ENCODE assay signal across 8 cellular contexts in the genomic region with DNA sequence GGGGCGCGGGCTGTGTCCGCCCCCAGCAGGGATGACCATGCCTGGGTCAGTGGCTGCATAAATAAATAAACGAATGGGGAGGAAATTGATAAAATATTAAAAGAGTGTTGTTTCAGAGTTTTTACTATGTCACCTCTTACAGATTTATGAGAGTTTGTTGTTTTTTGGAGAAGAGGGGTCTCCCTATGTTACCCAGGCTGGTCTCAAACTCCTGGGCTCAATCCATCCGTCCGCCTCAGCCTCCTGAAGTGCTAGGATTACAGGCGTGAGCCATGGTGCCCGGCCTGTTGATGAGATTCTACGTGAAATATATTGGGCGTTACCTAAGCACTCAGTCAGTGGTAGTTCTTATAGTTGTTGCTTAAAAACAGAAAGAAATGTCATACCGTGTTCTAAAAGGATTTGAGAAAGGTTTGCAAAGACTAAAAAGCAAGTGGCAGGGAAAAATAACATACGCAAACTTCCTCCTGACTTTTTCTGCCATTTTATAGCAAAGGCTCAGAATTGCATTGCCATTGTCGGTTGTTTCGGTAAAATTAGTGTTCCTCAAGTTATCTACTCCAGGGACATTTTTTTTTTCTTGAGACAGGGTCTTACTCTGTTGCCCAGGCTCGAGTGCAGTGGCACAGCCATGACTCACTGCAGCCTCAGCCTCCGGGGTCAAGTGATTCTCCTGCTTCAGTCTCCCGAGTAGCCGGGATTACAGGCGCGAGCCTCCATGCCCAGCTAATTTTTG. TPM values are rescaled to one million over a fixed set of nuclear protein-coding genes. Genes with fewer than 3 reads are reported as not detected.
A peak's percentile ranks its signal among the peaks of the same experiment; 100 is the strongest.
DNase-seq lines count a peak whose midpoint lies in the region; ATAC-seq, FAIRE-seq and TF ChIP-seq lines count a peak whose summit lies in the region.

No MANE protein-coding gene starts in this region.

- no peaks in the 10 kb centered on the region for H3K27me3 ChIP-seq in Peyer's patch

- H3K4me1 ChIP-seq in Peyer's patch = peaks cover 0 to 5% (median 2%) of the 10 kb centered on the region in 4 donors

- H3K27ac ChIP-seq in Peyer's patch = peak overlapping the region; percentile 84 to 96 (median 89)

- H3K4me3 ChIP-seq in Peyer's patch = peak overlapping the region; percentile 47 to 94 (median 74)
- H3K4me3 ChIP-seq in epithelial cell of proximal tubule (ENCODE audit: low read depth, low read length) = peak overlapping the region; percentile 70

- ATAC-seq in GM18511 (IDR thresholded peaks at IDR 0.05; ENCODE audit: unreplicated experiment) (no peak), GM18498 (IDR thresholded peaks at IDR 0.05; ENCODE audit: unreplicated experiment) (no peak)

- TF ChIP-seq POLR2A in GM12891 (IDR thresholded peaks at IDR 0.05; ENCODE audit: low read depth, low read length) (no peak), Peyer's patch (IDR thresholded peaks at IDR 0.05) (no peak)

- TF ChIP-seq CTCF in Peyer's patch (IDR thresholded peaks at IDR 0.05) = no peak
- no peak for TF ChIP-seq CTCF in epithelial cell of proximal tubule (conservative IDR thresholded peaks at IDR 0.05; ENCODE audit: low read depth, low read length)

- no peaks in the 10 kb centered on the region for H3K36me3 ChIP-seq in Peyer's patch

- FAIRE-seq in GM12891 (lab: Jason Lieb, UNC) (peak; percentile 13), GM19239 (lab: Jason Lieb, UNC) (no peak)

- DNase-seq in GM12891 (ENCODE audit: insufficient read length, low spot score) (no peak), Peyer's patch (no peak), epithelial cell of proximal tubule (ENCODE audit: low read depth) (no peak), pons (ENCODE audit: low spot score) (peak; percentile 22), NCI-H446 (lab: John Stamatoyannopoulos, UW) (no peak), GM19239 (ENCODE audit: insufficient read length, low spot score) (no peak)

- no peaks in the 10 kb centered on the region for H3K9me3 ChIP-seq in Peyer's patch

TF ChIP-seq in GM12891, 5 proteins besides CTCF, POLR2A, EP300 and RAD21:
- no peak for TF ChIP-seq PAX5 (IDR thresholded peaks at IDR 0.05; ENCODE audit: insufficient read depth, low read length, severe bottlenecking)
- no peak for TF ChIP-seq POU2F2 (IDR thresholded peaks at IDR 0.05; ENCODE audit: low read depth, low read length)
- no peak for TF ChIP-seq POLR2AphosphoS5 (IDR thresholded peaks at IDR 0.05; ENCODE audit: low read depth, low read length)
- TF ChIP-seq SPI1 (IDR thresholded peaks at IDR 0.05; ENCODE audit: low read depth, low read length) = no peak
- TF ChIP-seq TAF1 (IDR thresholded peaks at IDR 0.05; ENCODE audit: low read depth, low read length) = no peak

RNA-seq across cellular contexts. Expression of a gene that starts 39.5 kb away (rescaled TPM):
- 5.0 TPM for polyA plus RNA-seq in GM12891 (2012; ENCODE audit: low read depth, missing spikeins)
- 10 to 100 TPM; 14.9 to 47.0 (median 36.1) TPM for total RNA-seq in Peyer's patch
- total RNA-seq in epithelial cell of proximal tubule = 24.4 and 30.4 TPM in 2 replicates
